ENCODE assay signal across 23 cellular contexts in the genomic region with DNA sequence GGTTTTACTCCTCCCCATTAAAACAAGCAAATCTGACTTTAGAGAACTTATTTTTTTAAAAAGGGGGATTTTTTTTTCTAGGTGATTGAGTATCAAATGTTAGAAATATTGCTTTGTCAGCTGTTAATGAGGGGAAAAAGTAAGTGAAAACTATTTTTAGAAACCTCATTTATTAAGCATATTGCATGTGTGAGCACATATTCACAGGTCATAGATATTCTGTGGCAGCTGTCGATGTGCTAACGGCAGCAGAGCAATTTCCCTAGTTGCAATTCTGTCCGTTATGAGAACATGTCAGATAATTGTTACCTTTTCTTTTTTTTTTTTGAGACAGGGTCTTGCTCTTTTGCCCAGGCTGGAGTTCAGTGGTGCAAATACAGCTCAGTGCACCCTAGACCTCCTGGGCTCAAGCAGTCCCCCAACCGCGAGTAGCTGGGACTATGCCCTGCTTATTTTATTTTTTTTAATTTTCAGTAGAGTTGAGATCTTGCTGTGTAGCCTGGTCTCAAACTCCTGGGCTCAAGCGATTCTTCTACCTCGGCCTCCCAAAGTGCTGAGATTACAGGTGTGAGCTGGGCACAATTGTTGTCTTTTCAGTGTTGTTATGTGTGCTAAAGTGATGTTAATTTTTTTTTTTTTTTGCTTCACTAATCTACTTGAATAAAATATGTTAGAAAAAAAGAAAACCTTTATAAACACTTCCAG.
DNase-seq lines count a peak whose midpoint lies in the region; ATAC-seq and TF ChIP-seq lines count a peak whose summit lies in the region.
"Had no signal": no experiment of that assay in that cellular context is flagged by ENCODE, and none has a peak within 500 bp of the region (broad histone marks: within the 10 kb centered on the region; RNA-seq: fewer than 3 reads in every experiment).

No MANE protein-coding gene starts in this region.

- H2AFZ ChIP-seq in OCI-LY3 (ENCODE audit: low read depth, low read length) = no peak overlapping the region

- H3K4me3 Mint-ChIP-seq in activated naive CD4-positive, alpha-beta T cell treated with anti-CD3 and anti-CD28 coated beads for 36 hours = no peak overlapping the region
- H3K4me3 Mint-ChIP-seq in glutamatergic neuron (ENCODE audit: unreplicated experiment) = no peak overlapping the region
- no peak overlapping the region for H3K4me3 Mint-ChIP-seq in activated CD8-positive, alpha-beta T cell treated with anti-CD3 and anti-CD28 coated beads for 36 hours
- H3K4me3 Mint-ChIP-seq: B cell, T-helper 17 cell had no signal

- H4K20me1 ChIP-seq in OCI-LY3 (ENCODE audit: insufficient read depth, low read length) = no peaks in the 10 kb centered on the region

- H3K4me3 ChIP-seq in OCI-LY3 (ENCODE audit: low read length) = peak overlapping the region; percentile 30
- H3K4me3 ChIP-seq: gastroesophageal sphincter, testis had no signal

- no peaks in the 10 kb centered on the region for H3K36me3 ChIP-seq in OCI-LY3 (replicated peaks; ENCODE audit: low read depth, low read length)
- H3K36me3 ChIP-seq: gastroesophageal sphincter had no signal

- H3K9me3 Mint-ChIP-seq in activated naive CD4-positive, alpha-beta T cell treated with anti-CD3 and anti-CD28 coated beads for 36 hours = no peaks in the 10 kb centered on the region
- H3K9me3 Mint-ChIP-seq in activated naive CD4-positive, alpha-beta T cell treated with anti-CD3 and anti-CD28 coated beads, Interleukin-2, amount 50 U/mL, for 72 hours = no peaks in the 10 kb centered on the region
- no peaks in the 10 kb centered on the region for H3K9me3 Mint-ChIP-seq in glutamatergic neuron (ENCODE audit: unreplicated experiment)
- no peaks in the 10 kb centered on the region for H3K9me3 Mint-ChIP-seq in activated CD8-positive, alpha-beta T cell treated with anti-CD3 and anti-CD28 coated beads for 36 hours
- H3K9me3 Mint-ChIP-seq: activated naive CD8-positive, alpha-beta T cell treated with anti-CD3 and anti-CD28 coated beads, Interleukin-2, amount 50 U/mL, for 24 hours had no signal

- POLR2A ChIA-PET in activated CD8-positive, alpha-beta T cell treated with anti-CD3 and anti-CD28 coated beads for 36 hours (lab: Charles Lee) = no interaction called here

- no peak for TF ChIP-seq CTCF in OCI-LY3 (IDR thresholded peaks at IDR 0.05; ENCODE audit: low read depth, low read length)
- TF ChIP-seq CTCF in glutamatergic neuron (IDR thresholded peaks at IDR 0.05; ENCODE audit: partially characterized antibody, unreplicated experiment) = no peak
- no peak for TF ChIP-seq CTCF in activated CD8-positive, alpha-beta T cell treated with anti-CD3 and anti-CD28 coated beads for 36 hours (IDR thresholded peaks at IDR 0.05)

- no peak for ATAC-seq in activated naive CD4-positive, alpha-beta T cell treated with anti-CD3 and anti-CD28 coated beads, Interleukin-2, amount 50 U/mL, for 72 hours
- ATAC-seq in activated CD8-positive, alpha-beta T cell treated with anti-CD3 and anti-CD28 coated beads for 36 hours = no peak
- ATAC-seq: activated naive CD8-positive, alpha-beta T cell treated with anti-CD3 and anti-CD28 coated beads, Interleukin-2, amount 50 U/mL, for 24 hours; gastroesophageal sphincter; left ventricle myocardium superior; stimulated activated naive CD8-positive, alpha-beta T cell treated with anti-CD3 and anti-CD28 coated beads, Interleukin-15, Interleukin-2, amounts not matched to agents 100 U/mL and 50 U/mL, for 24 hours; T-helper 17 cell had no signal

- CTCF ChIA-PET in activated naive CD4-positive, alpha-beta T cell treated with anti-CD3 and anti-CD28 coated beads for 36 hours (lab: Charles Lee) = interaction anchor here (0.6 to 2.2 kb wide), 8 partner anchors 22 to 763 kb away, joined by 3 to 8 read pairs (median 3); no protein-coding TSS in a partner anchor
- CTCF ChIA-PET in activated CD8-positive, alpha-beta T cell treated with anti-CD3 and anti-CD28 coated beads for 36 hours (lab: Charles Lee) = interaction anchor here (1.3 to 2.4 kb wide), 2 partner anchors 17 to 25 kb away, joined by 3 to 8 read pairs; no protein-coding TSS in a partner anchor

- intact Hi-C loops in activated naive CD4-positive, alpha-beta T cell treated with anti-CD3 and anti-CD28 coated beads for 36 hours (cut with micrococcal nuclease) = no loop called here
- intact Hi-C loops in activated CD8-positive, alpha-beta T cell treated with anti-CD3 and anti-CD28 coated beads for 36 hours (cut with micrococcal nuclease) = no loop called here

- H3K9me3 ChIP-seq in OCI-LY3 (ENCODE audit: insufficient read depth, low read length) = no peaks in the 10 kb centered on the region
- H3K9me3 ChIP-seq: gastroesophageal sphincter, testis had no signal

- peaks cover 1% of the 10 kb centered on the region for H3K36me3 Mint-ChIP-seq in activated naive CD4-positive, alpha-beta T cell treated with anti-CD3 and anti-CD28 coated beads for 36 hours (ENCODE audit: low read depth)
- H3K36me3 Mint-ChIP-seq in activated naive CD4-positive, alpha-beta T cell treated with anti-CD3 and anti-CD28 coated beads, Interleukin-2, amount 50 U/mL, for 72 hours = no peaks in the 10 kb centered on the region
- H3K36me3 Mint-ChIP-seq in glutamatergic neuron (ENCODE audit: unreplicated experiment) = no peaks in the 10 kb centered on the region
- peaks cover 5% of the 10 kb centered on the region for H3K36me3 Mint-ChIP-seq in activated CD8-positive, alpha-beta T cell treated with anti-CD3 and anti-CD28 coated beads for 36 hours (ENCODE audit: low read depth)

- no peaks in the 10 kb centered on the region for H3K79me2 ChIP-seq in OCI-LY3 (ENCODE audit: low read length)

- H3K27me3 Mint-ChIP-seq in activated naive CD4-positive, alpha-beta T cell treated with anti-CD3 and anti-CD28 coated beads for 36 hours (ENCODE audit: low read depth) = no peaks in the 10 kb centered on the region
- H3K27me3 Mint-ChIP-seq in glutamatergic neuron (ENCODE audit: unreplicated experiment) = peaks cover 3% of the 10 kb centered on the region
- no peaks in the 10 kb centered on the region for H3K27me3 Mint-ChIP-seq in activated CD8-positive, alpha-beta T cell treated with anti-CD3 and anti-CD28 coated beads for 36 hours
- H3K27me3 Mint-ChIP-seq: activated naive CD8-positive, alpha-beta T cell treated with anti-CD3 and anti-CD28 coated beads, Interleukin-2, amount 50 U/mL, for 24 hours; B cell; T-helper 17 cell had no signal

- peak overlapping the region; percentile 25; the same call in 1 of the 2 replicates for H3K9ac ChIP-seq in OCI-LY3 (ENCODE audit: low read length)

- H3K4me1 Mint-ChIP-seq in activated naive CD4-positive, alpha-beta T cell treated with anti-CD3 and anti-CD28 coated beads for 36 hours (ENCODE audit: low read depth) = peaks cover 13% of the 10 kb centered on the region
- H3K4me1 Mint-ChIP-seq in glutamatergic neuron (ENCODE audit: low read depth, unreplicated experiment) = peaks cover 4% of the 10 kb centered on the region
- peaks cover 14% of the 10 kb centered on the region for H3K4me1 Mint-ChIP-seq in activated CD8-positive, alpha-beta T cell treated with anti-CD3 and anti-CD28 coated beads for 36 hours (ENCODE audit: low read depth)
- H3K4me1 Mint-ChIP-seq: T-helper 17 cell had no signal

- peak overlapping the region; percentile 18 for H3K27ac Mint-ChIP-seq in activated naive CD4-positive, alpha-beta T cell treated with anti-CD3 and anti-CD28 coated beads for 36 hours
- H3K27ac Mint-ChIP-seq in activated naive CD4-positive, alpha-beta T cell treated with anti-CD3 and anti-CD28 coated beads, Interleukin-2, amount 50 U/mL, for 72 hours = no peak overlapping the region
- peak overlapping the region; percentile 64 for H3K27ac Mint-ChIP-seq in glutamatergic neuron (ENCODE audit: unreplicated experiment)
- no peak overlapping the region for H3K27ac Mint-ChIP-seq in activated CD8-positive, alpha-beta T cell treated with anti-CD3 and anti-CD28 coated beads for 36 hours
- H3K27ac Mint-ChIP-seq: activated naive CD8-positive, alpha-beta T cell treated with anti-CD3 and anti-CD28 coated beads, Interleukin-2, amount 50 U/mL, for 24 hours; B cell; T-helper 17 cell had no signal

- H3K27ac ChIP-seq in OCI-LY3 (ENCODE audit: low read length) = no peak overlapping the region
- H3K27ac ChIP-seq: gastroesophageal sphincter, RWPE1, testis had no signal

- no peak for DNase-seq in activated naive CD4-positive, alpha-beta T cell treated with anti-CD3 and anti-CD28 coated beads for 36 hours
- no peak for DNase-seq in activated naive CD4-positive, alpha-beta T cell treated with anti-CD3 and anti-CD28 coated beads, Interleukin-2, amount 50 U/mL, for 72 hours (ENCODE audit: low spot score in 2 of 2)
- no peak for DNase-seq in glutamatergic neuron
- no peak for DNase-seq in AG08395 (ENCODE audit: low spot score)
- no peak for DNase-seq in HuH-7.5 (ENCODE audit: low spot score)
- no peak for DNase-seq in NCI-H2227 treated with DMSO at 0.1 percent for 48 hours (lab: John Stamatoyannopoulos, UW)
- DNase-seq in activated CD8-positive, alpha-beta T cell treated with anti-CD3 and anti-CD28 coated beads for 36 hours = no peak
- DNase-seq: activated CD8-positive, alpha-beta memory T cell treated with anti-CD3 and anti-CD28 coated beads for 24 hours; activated gamma-delta T cell; activated naive CD8-positive, alpha-beta T cell treated with anti-CD3 and anti-CD28 coated beads, Interleukin-2, amount 50 U/mL, for 24 hours; activated T-cell treated with anti-CD3 and anti-CD28 coated beads, Interleukin-2, amount 50 U/mL, for 1 hour; DMS53; left ventricle myocardium superior; NCI-H187; NCI-H526 treated with DMSO at 0.1 percent for 48 hours; nucleus accumbens; stimulated activated naive CD8-positive, alpha-beta T cell treated with anti-CD3 and anti-CD28 coated beads, Interleukin-15, Interleukin-2, amounts not matched to agents 100 U/mL and 50 U/mL, for 24 hours; T-helper 17 cell; testis had no signal

- peaks cover 22% of the 10 kb centered on the region for H3K4me1 ChIP-seq in OCI-LY3 (ENCODE audit: low read length)
- H3K4me1 ChIP-seq: testis had no signal

- H3K27me3 ChIP-seq in OCI-LY3 (ENCODE audit: low read depth, low read length) = no peaks in the 10 kb centered on the region
- H3K27me3 ChIP-seq: gastroesophageal sphincter, testis had no signal

- H3K4me2 ChIP-seq in OCI-LY3 (ENCODE audit: low read length) = peak overlapping the region; percentile 55

Comparison
In these comparisons a context has a peak if more than half of its experiments do, and no peak if none do; other contexts are left out.
1. H3K27ac Mint-ChIP-seq: peak in activated naive CD4-positive, alpha-beta T cell treated with anti-CD3 and anti-CD28 coated beads for 36 hours (single experiment) and glutamatergic neuron (single experiment); none in activated naive CD4-positive, alpha-beta T cell treated with anti-CD3 and anti-CD28 coated beads, Interleukin-2, amount 50 U/mL, for 72 hours (0 of 2) and activated CD8-positive, alpha-beta T cell treated with anti-CD3 and anti-CD28 coated beads for 36 hours (single experiment).